In genomic region chr14:38197761-38198345, GRCh38 we compare ENCODE assay signal across 1 cellular context.
TF ChIP-seq lines count a peak whose summit lies in the region.

No MANE protein-coding gene starts in this region.

TF ChIP-seq in IMR-90, 13 proteins besides CTCF, POLR2A, EP300 and RAD21:
- TF ChIP-seq ELK1 (IDR thresholded peaks at IDR 0.05; ENCODE audit: borderline replicate concordance, low read depth, low read length) = no peak
- TF ChIP-seq BHLHE40 (IDR thresholded peaks at IDR 0.05; ENCODE audit: low read depth, low read length) = no peak
- TF ChIP-seq RFX5 (IDR thresholded peaks at IDR 0.05; ENCODE audit: low read depth, low read length) = no peak
- TF ChIP-seq, protein P1, sequence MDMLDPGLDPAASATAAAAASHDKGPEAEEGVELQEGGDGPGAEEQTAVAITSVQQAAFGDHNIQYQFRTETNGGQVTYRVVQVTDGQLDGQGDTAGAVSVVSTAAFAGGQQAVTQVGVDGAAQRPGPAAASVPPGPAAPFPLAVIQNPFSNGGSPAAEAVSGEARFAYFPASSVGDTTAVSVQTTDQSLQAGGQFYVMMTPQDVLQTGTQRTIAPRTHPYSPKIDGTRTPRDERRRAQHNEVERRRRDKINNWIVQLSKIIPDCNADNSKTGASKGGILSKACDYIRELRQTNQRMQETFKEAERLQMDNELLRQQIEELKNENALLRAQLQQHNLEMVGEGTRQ (IDR thresholded peaks at IDR 0.05; ENCODE audit: low read depth, low read length) = no peak
- no peak for TF ChIP-seq MAZ (IDR thresholded peaks at IDR 0.05; ENCODE audit: borderline replicate concordance, low read depth, low read length)
- no peak for TF ChIP-seq CEBPB (IDR thresholded peaks at IDR 0.05; ENCODE audit: low read depth, low read length)
- no peak for TF ChIP-seq RCOR1 (IDR thresholded peaks at IDR 0.05; ENCODE audit: insufficient replicate concordance, low read length)
- no peak for TF ChIP-seq CHD1 (IDR thresholded peaks at IDR 0.05; ENCODE audit: low read depth, low read length)
- TF ChIP-seq MAFK (IDR thresholded peaks at IDR 0.05; ENCODE audit: low read depth, low read length) = no peak
- TF ChIP-seq FOS (IDR thresholded peaks at IDR 0.05; ENCODE audit: low read depth, low read length) = no peak
- no peak for TF ChIP-seq NFE2L2 (IDR thresholded peaks at IDR 0.05; ENCODE audit: low read depth, low read length)
- no peak for TF ChIP-seq SMC3 (IDR thresholded peaks at IDR 0.05; ENCODE audit: low read depth, low read length)
- no peak for TF ChIP-seq MXI1 (IDR thresholded peaks at IDR 0.05; ENCODE audit: borderline replicate concordance, low read depth, low read length)
TF ChIP-seq in IMR-90: peak in this region for 0.
